Comparison of ENCODE assay signal across 8 cellular contexts in genomic region chr3:63993653-63994079, GRCh38. TPM values are rescaled to one million over a fixed set of nuclear protein-coding genes. Genes with fewer than 3 reads are reported as not detected.
DNase-seq lines count a peak whose midpoint lies in the region; ATAC-seq and TF ChIP-seq lines count a peak whose summit lies in the region.

No MANE protein-coding gene starts in this region.

- H3K27me3 ChIP-seq in Peyer's patch (no peaks in the 10 kb centered on the region), gastroesophageal sphincter (no peaks in the 10 kb centered on the region), ovary (no peaks in the 10 kb centered on the region), aorta (ENCODE audit: control insufficient read depth in 1 of 2, insufficient read depth in 2 of 2, low read length in 1 of 2) (no peaks in the 10 kb centered on the region)

- no peaks in the 10 kb centered on the region for H3K4me1 ChIP-seq in Peyer's patch
- peaks cover 0 to 17% (median 0%) of the 10 kb centered on the region in 3 donors for H3K4me1 ChIP-seq in gastroesophageal sphincter
- H3K4me1 ChIP-seq in ovary (ENCODE audit: insufficient read depth) = peaks cover under 1% of the 10 kb centered on the region
- no peaks in the 10 kb centered on the region for H3K4me1 ChIP-seq in aorta (ENCODE audit: control insufficient read depth in 1 of 2, insufficient read depth in 2 of 2, low read length in 2 of 2)

- no peaks in the 10 kb centered on the region for H3K9me3 ChIP-seq in Peyer's patch
- no peaks in the 10 kb centered on the region for H3K9me3 ChIP-seq in gastroesophageal sphincter
- no peaks in the 10 kb centered on the region for H3K9me3 ChIP-seq in ovary
- no peaks in the 10 kb centered on the region for H3K9me3 ChIP-seq in aorta (ENCODE audit: control insufficient read depth, low read length)

- DNase-seq in DMS79 (lab: John Stamatoyannopoulos, UW) (peak; percentile 6), HPDE6-E6E7 (ENCODE audit: extremely low spot score) (peak; percentile 41), Peyer's patch (peak in 2 of 3 donors; percentile 33 to 81), ovary (peak; percentile 44 to 69 (median 55)), aorta (peak; percentile 77 to 79)
- DNase-seq in activated naive CD4-positive, alpha-beta T cell (lab: John Stamatoyannopoulos, UW) = peak; percentile 2 to 25 (median 3)

- H3K27ac ChIP-seq in Peyer's patch = no peak overlapping the region
- H3K27ac ChIP-seq in gastroesophageal sphincter = peak overlapping the region in 1 of 4 donors; percentile 5
- H3K27ac ChIP-seq in ovary = no peak overlapping the region
- no peak overlapping the region for H3K27ac ChIP-seq in aorta (ENCODE audit: low read depth in 1 of 2, low read length in 2 of 2)

- TF ChIP-seq POLR2A in Peyer's patch (IDR thresholded peaks at IDR 0.05) (no peak), gastroesophageal sphincter (IDR thresholded peaks at IDR 0.05) (no peak), ovary (IDR thresholded peaks at IDR 0.05) (no peak)

- intact Hi-C loops in ovary (cut with DNase I) = loop anchor here (10.0 kb wide), 3 partner anchors 69 to 639 kb away; partner anchors contain the start of gene SCAANT1 (in 2 of the 4)
- intact Hi-C loops in aorta (cut with DNase I) = loop anchor here (5.0 to 10.0 kb wide), 3 partner anchors 79 to 641 kb away; partner anchors contain the start of genes ATXN7 (in 2 of the 2), THOC7 (in 2 of the 2) and SCAANT1 (in 1 of the 2)

- TF ChIP-seq CTCF in Peyer's patch (IDR thresholded peaks at IDR 0.05) (peak; percentile 51 to 94 (median 88)), gastroesophageal sphincter (IDR thresholded peaks at IDR 0.05) (peak; percentile 91 to 97 (median 94)), ovary (IDR thresholded peaks at IDR 0.05) (peak; percentile 60 to 74 (median 68))

- H3K36me3 ChIP-seq in Peyer's patch = peaks cover 0 to 86% (median 0%) of the 10 kb centered on the region in 3 donors
- peaks cover 0 to 91% of the 10 kb centered on the region in 2 donors for H3K36me3 ChIP-seq in gastroesophageal sphincter
- no peaks in the 10 kb centered on the region for H3K36me3 ChIP-seq in ovary
- peaks cover 0 to 16% of the 10 kb centered on the region in 2 donors for H3K36me3 ChIP-seq in aorta (ENCODE audit: control insufficient read depth in 1 of 2, insufficient read depth in 2 of 2, low read length in 1 of 2)

- 0% methylated on average over 2 of the region's 3 CpGs for WGBS in gastroesophageal sphincter (ENCODE audit: low coverage in 1 of 2), 2 donors
- WGBS in ovary, 3 donors = 36 to 37% (median 37%) methylated on average over 3 of the region's 3 CpGs
- WGBS in aorta, 2 donors = 34 to 35% methylated on average over 3 of the region's 3 CpGs

- TF ChIP-seq EP300 in gastroesophageal sphincter (IDR thresholded peaks at IDR 0.05) = no peak
- no peak for TF ChIP-seq EP300 in ovary (IDR thresholded peaks at IDR 0.05)

- ATAC-seq in GM19468 (IDR thresholded peaks at IDR 0.05; ENCODE audit: extremely low read depth, unreplicated experiment) (peak; percentile 45), gastroesophageal sphincter (peak; percentile 89), aorta (ENCODE audit: low FRiP score) (peak; percentile 89)

- no peak overlapping the region for H3K4me3 ChIP-seq in Peyer's patch
- no peak overlapping the region for H3K4me3 ChIP-seq in gastroesophageal sphincter
- H3K4me3 ChIP-seq in ovary = no peak overlapping the region
- no peak overlapping the region for H3K4me3 ChIP-seq in aorta (ENCODE audit: low read length in 2 of 2)

RNA-seq across cellular contexts. Expression of gene PSMD6, which starts 29.6 kb away (rescaled TPM):
- total RNA-seq in Peyer's patch = 10 to 100 TPM; 37.3 to 48.7 (median 38.2) TPM
- total RNA-seq in gastroesophageal sphincter = 10 to 100 TPM; 73.1 to 97.4 (median 79.5) TPM
- 10 to 100 TPM; 30.8 to 60.7 (median 55.7) TPM for total RNA-seq in ovary
- polyA plus RNA-seq in ovary = 10 to 100 TPM; 51.0 to 68.6 TPM
- total RNA-seq in aorta = 10 to 100 TPM; 47.5 to 52.9 TPM
- 10 to 100 TPM; 52.3 to 52.5 TPM for polyA plus RNA-seq in aorta

Comparison
In these comparisons a context has a peak if more than half of its experiments do, and no peak if none do; other contexts are left out.
1. DNase-seq: peak in every context shown above with its lines; median percentile 78 in aorta; 57 in Peyer's patch; 55 in ovary; 41 in HPDE6-E6E7; 6 in DMS79; 3 in activated naive CD4-positive, alpha-beta T cell.